16 cellular contexts compared by ENCODE assay signal in the genomic region with DNA sequence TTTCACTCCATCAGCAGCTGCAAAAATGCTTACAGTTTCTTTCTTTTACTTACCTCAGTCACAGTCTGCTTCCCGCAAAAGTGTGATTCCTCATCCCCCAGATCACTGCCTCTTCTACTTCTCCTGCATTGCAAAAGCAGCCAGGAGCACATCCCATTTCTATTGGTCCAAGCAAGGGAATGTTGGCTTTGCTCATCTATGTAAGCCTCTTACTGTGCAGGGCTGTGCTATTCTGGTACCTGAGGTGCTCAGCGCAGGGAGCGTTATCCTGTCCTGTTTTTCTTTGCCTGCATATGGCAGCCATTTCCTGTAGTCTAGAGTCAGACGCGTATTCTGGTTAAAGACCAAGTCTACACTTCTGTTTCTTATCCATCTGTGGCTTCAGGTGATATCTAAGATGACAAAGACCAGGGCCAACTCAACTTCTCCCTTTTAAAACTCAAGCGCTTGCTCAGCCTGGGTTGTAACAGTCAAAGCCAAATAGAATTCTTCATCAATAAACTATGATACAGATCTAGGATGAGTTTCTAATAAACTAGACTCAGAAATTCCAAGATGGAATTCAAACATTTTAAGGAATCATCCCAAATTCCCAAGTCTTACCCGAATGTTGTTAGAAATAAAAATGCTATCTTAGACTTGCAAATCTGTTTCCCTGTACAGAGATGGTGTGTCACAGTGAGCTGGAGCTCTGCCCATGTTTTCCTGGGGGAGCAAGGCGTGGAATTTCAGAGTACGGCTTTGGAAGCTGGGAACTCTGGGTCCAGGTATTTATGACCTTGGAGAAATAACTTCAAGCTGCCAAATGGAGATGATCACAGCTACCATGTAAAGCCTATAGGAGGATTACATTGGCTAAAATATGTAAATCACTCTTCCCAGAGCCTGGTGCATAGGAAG. TPM values are rescaled to one million over a fixed set of nuclear protein-coding genes. Genes with fewer than 3 reads are reported as not detected.
DNase-seq lines count a peak whose midpoint lies in the region; TF ChIP-seq lines count a peak whose summit lies in the region.
"Had no signal": no experiment of that assay in that cellular context is flagged by ENCODE, and none has a peak within 500 bp of the region (broad histone marks: within the 10 kb centered on the region; RNA-seq: fewer than 3 reads in every experiment).

No MANE protein-coding gene starts in this region.

- no peak overlapping the region for H3K9ac ChIP-seq in endodermal cell (ENCODE audit: extremely low read depth, low read length, poor library complexity, severe bottlenecking)

- H3K36me3 ChIP-seq in endodermal cell (ENCODE audit: control insufficient read depth, insufficient read depth, low read length) (no peaks in the 10 kb centered on the region), esophagus squamous epithelium (no peaks in the 10 kb centered on the region)
- H3K36me3 ChIP-seq: brain microvascular endothelial cell, suprapubic skin had no signal

- H3K27me3 Mint-ChIP-seq in activated naive CD4-positive, alpha-beta T cell treated with anti-CD3 and anti-CD28 coated beads, Interleukin-2, amount 10 ng/mL, durations not matched to agents 7 days and 5 days: peaks cover under 1% of the 10 kb centered on the region
- H3K27me3 Mint-ChIP-seq in activated CD4-positive, alpha-beta memory T cell treated with anti-CD3 and anti-CD28 coated beads, Interleukin-2, amount 10 ng/mL, durations not matched to agents 7 days and 5 days: no peaks in the 10 kb centered on the region
- peaks cover 7% of the 10 kb centered on the region for H3K27me3 Mint-ChIP-seq in endodermal cell (ENCODE audit: insufficient read depth)
- H3K27me3 Mint-ChIP-seq in stimulated activated naive CD8-positive, alpha-beta T cell treated with anti-CD3 and anti-CD28 coated beads, Interleukin-15, Interleukin-2, amounts not matched to agents 100 ng/mL and 50 ng/mL, for 24 hours: no peaks in the 10 kb centered on the region

- DNase-seq in activated naive CD4-positive, alpha-beta T cell treated with anti-CD3 and anti-CD28 coated beads, Interleukin-2, amount 10 ng/mL, durations not matched to agents 7 days and 5 days: no peak
- no peak for DNase-seq in activated naive CD4-positive, alpha-beta T cell treated with anti-CD3 and anti-CD28 coated beads, Interleukin-2, amount 50 U/mL, for 16 hours
- no peak for DNase-seq in activated CD4-positive, alpha-beta memory T cell treated with anti-CD3 and anti-CD28 coated beads, Interleukin-2, amount 10 ng/mL, durations not matched to agents 7 days and 5 days
- DNase-seq in endodermal cell (no peak), esophagus squamous epithelium (lab: John Stamatoyannopoulos, UW) (no peak), Ammon's horn (ENCODE audit: low spot score) (no peak), coronary artery (ENCODE audit: low spot score) (no peak)
- DNase-seq: brain microvascular endothelial cell, KG1, NCI-H1092 treated with DMSO at 0.1 percent for 48 hours had no signal

- H3K36me3 Mint-ChIP-seq in activated naive CD4-positive, alpha-beta T cell treated with anti-CD3 and anti-CD28 coated beads, Interleukin-2, amount 10 ng/mL, durations not matched to agents 7 days and 5 days: peaks cover 14% of the 10 kb centered on the region
- peaks cover 14% of the 10 kb centered on the region for H3K36me3 Mint-ChIP-seq in activated CD4-positive, alpha-beta memory T cell treated with anti-CD3 and anti-CD28 coated beads, Interleukin-2, amount 10 ng/mL, durations not matched to agents 7 days and 5 days (ENCODE audit: low read depth)
- no peaks in the 10 kb centered on the region for H3K36me3 Mint-ChIP-seq in endodermal cell (ENCODE audit: low read depth)
- no peaks in the 10 kb centered on the region for H3K36me3 Mint-ChIP-seq in stimulated activated naive CD8-positive, alpha-beta T cell treated with anti-CD3 and anti-CD28 coated beads, Interleukin-15, Interleukin-2, amounts not matched to agents 100 ng/mL and 50 ng/mL, for 24 hours (ENCODE audit: low read depth)
- H3K36me3 Mint-ChIP-seq: WTC11 had no signal

- peak overlapping the region; percentile 96 for H3K27ac Mint-ChIP-seq in activated naive CD4-positive, alpha-beta T cell treated with anti-CD3 and anti-CD28 coated beads, Interleukin-2, amount 10 ng/mL, durations not matched to agents 7 days and 5 days
- H3K27ac Mint-ChIP-seq in activated CD4-positive, alpha-beta memory T cell treated with anti-CD3 and anti-CD28 coated beads, Interleukin-2, amount 10 ng/mL, durations not matched to agents 7 days and 5 days: peak overlapping the region; percentile 86
- H3K27ac Mint-ChIP-seq in endodermal cell: peak overlapping the region; percentile 55
- H3K27ac Mint-ChIP-seq in stimulated activated naive CD8-positive, alpha-beta T cell treated with anti-CD3 and anti-CD28 coated beads, Interleukin-15, Interleukin-2, amounts not matched to agents 100 ng/mL and 50 ng/mL, for 24 hours: peak overlapping the region; percentile 99

- H3K27me3 ChIP-seq in endodermal cell (ENCODE audit: control insufficient read depth, insufficient read depth, low read length, poor library complexity, severe bottlenecking) (no peaks in the 10 kb centered on the region), esophagus squamous epithelium (peaks cover 0 to 20% (median 0%) of the 10 kb centered on the region in 4 donors)
- H3K27me3 ChIP-seq: suprapubic skin had no signal

- no peak overlapping the region for H3K27ac ChIP-seq in endodermal cell (ENCODE audit: low read depth, low read length)
- H3K27ac ChIP-seq in esophagus squamous epithelium: peak overlapping the region in 1 of 4 donors; percentile 11
- H3K27ac ChIP-seq in coronary artery: no peak overlapping the region
- H3K27ac ChIP-seq: brain microvascular endothelial cell, suprapubic skin had no signal

- peak overlapping the region; percentile 75 for H3K4me3 Mint-ChIP-seq in activated naive CD4-positive, alpha-beta T cell treated with anti-CD3 and anti-CD28 coated beads, Interleukin-2, amount 10 ng/mL, durations not matched to agents 7 days and 5 days
- peak overlapping the region; percentile 68 for H3K4me3 Mint-ChIP-seq in activated CD4-positive, alpha-beta memory T cell treated with anti-CD3 and anti-CD28 coated beads, Interleukin-2, amount 10 ng/mL, durations not matched to agents 7 days and 5 days
- no peak overlapping the region for H3K4me3 Mint-ChIP-seq in endodermal cell
- peak overlapping the region; percentile 85 for H3K4me3 Mint-ChIP-seq in stimulated activated naive CD8-positive, alpha-beta T cell treated with anti-CD3 and anti-CD28 coated beads, Interleukin-15, Interleukin-2, amounts not matched to agents 100 ng/mL and 50 ng/mL, for 24 hours
- H3K4me3 Mint-ChIP-seq: neural crest cell, WTC11 had no signal

- TF ChIP-seq POLR2A in esophagus squamous epithelium (IDR thresholded peaks at IDR 0.05): no peak

- POLR2A ChIA-PET in activated CD4-positive, alpha-beta memory T cell treated with anti-CD3 and anti-CD28 coated beads, Interleukin-2, amount 10 ng/mL, durations not matched to agents 7 days and 5 days (lab: Charles Lee): interaction anchor here (0.9 to 5.5 kb wide), 14 partner anchors 7 to 414 kb away, joined by 3 to 168 read pairs (median 7); a partner anchor contains a TSS

- 93 to 94% methylated on average over 8 to 9 of the region's 9 CpGs for WGBS in endodermal cell (ENCODE audit: insufficient coverage in 1 of 2, insufficient read length in 1 of 2), 2 experiments
- 80 to 82% methylated on average over 9 of the region's 9 CpGs for WGBS in esophagus squamous epithelium, 2 donors

- TF ChIP-seq CTCF in endodermal cell (conservative IDR thresholded peaks at IDR 0.05) (no peak), esophagus squamous epithelium (IDR thresholded peaks at IDR 0.05) (no peak), coronary artery (IDR thresholded peaks at IDR 0.05) (no peak)

- H3K4me3 ChIP-seq in endodermal cell (ENCODE audit: low read length) (no peak overlapping the region), esophagus squamous epithelium (no peak overlapping the region), coronary artery (no peak overlapping the region)
- H3K4me3 ChIP-seq: suprapubic skin had no signal

- H3K4me1 Mint-ChIP-seq in activated naive CD4-positive, alpha-beta T cell treated with anti-CD3 and anti-CD28 coated beads, Interleukin-2, amount 10 ng/mL, durations not matched to agents 7 days and 5 days: peaks cover 71% of the 10 kb centered on the region
- peaks cover 66% of the 10 kb centered on the region for H3K4me1 Mint-ChIP-seq in activated CD4-positive, alpha-beta memory T cell treated with anti-CD3 and anti-CD28 coated beads, Interleukin-2, amount 10 ng/mL, durations not matched to agents 7 days and 5 days
- H3K4me1 Mint-ChIP-seq in endodermal cell: peaks cover 14% of the 10 kb centered on the region
- H3K4me1 Mint-ChIP-seq in stimulated activated naive CD8-positive, alpha-beta T cell treated with anti-CD3 and anti-CD28 coated beads, Interleukin-15, Interleukin-2, amounts not matched to agents 100 ng/mL and 50 ng/mL, for 24 hours (ENCODE audit: low read depth): peaks cover 67% of the 10 kb centered on the region

- intact Hi-C loops in esophagus squamous epithelium (cut with DNase I): no loop called here

- H3K4me1 ChIP-seq in endodermal cell (ENCODE audit: control insufficient read depth, insufficient read depth, low read length) (no peaks in the 10 kb centered on the region), esophagus squamous epithelium (peaks cover 8 to 16% (median 9%) of the 10 kb centered on the region in 3 donors)

- H3K9me3 ChIP-seq in endodermal cell (ENCODE audit: control insufficient read depth, low read length) (peaks cover 11% of the 10 kb centered on the region), esophagus squamous epithelium (no peaks in the 10 kb centered on the region)
- H3K9me3 ChIP-seq: suprapubic skin had no signal

- H3K9me3 Mint-ChIP-seq in activated naive CD4-positive, alpha-beta T cell treated with anti-CD3 and anti-CD28 coated beads, Interleukin-2, amount 10 ng/mL, durations not matched to agents 7 days and 5 days: peaks cover 8% of the 10 kb centered on the region
- H3K9me3 Mint-ChIP-seq in activated CD4-positive, alpha-beta memory T cell treated with anti-CD3 and anti-CD28 coated beads, Interleukin-2, amount 10 ng/mL, durations not matched to agents 7 days and 5 days: peaks cover 4% of the 10 kb centered on the region
- peaks cover 9% of the 10 kb centered on the region for H3K9me3 Mint-ChIP-seq in endodermal cell
- H3K9me3 Mint-ChIP-seq in stimulated activated naive CD8-positive, alpha-beta T cell treated with anti-CD3 and anti-CD28 coated beads, Interleukin-15, Interleukin-2, amounts not matched to agents 100 ng/mL and 50 ng/mL, for 24 hours: no peaks in the 10 kb centered on the region
- H3K9me3 Mint-ChIP-seq: neural crest cell had no signal

- CTCF ChIA-PET in activated naive CD4-positive, alpha-beta T cell treated with anti-CD3 and anti-CD28 coated beads, Interleukin-2, amount 10 ng/mL, durations not matched to agents 7 days and 5 days (lab: Charles Lee): interaction anchor here (1.0 to 3.9 kb wide), 7 partner anchors 11 to 120 kb away, joined by 3 to 28 read pairs (median 8); a partner anchor contains a TSS
- CTCF ChIA-PET in activated CD4-positive, alpha-beta memory T cell treated with anti-CD3 and anti-CD28 coated beads, Interleukin-2, amount 10 ng/mL, durations not matched to agents 7 days and 5 days (lab: Charles Lee): interaction anchor here (0.8 to 2.6 kb wide), 16 partner anchors 8 to 518 kb away, joined by 3 to 24 read pairs (median 8); no protein-coding TSS in a partner anchor

RNA-seq across cellular contexts. Expression of a gene that starts 6.1 kb away (rescaled TPM):
- total RNA-seq in activated CD4-positive, alpha-beta memory T cell treated with anti-CD3 and anti-CD28 coated beads, Interleukin-2, amount 10 ng/mL, durations not matched to agents 7 days and 5 days: 100 to 1,000 TPM; 155 to 157 TPM
- total RNA-seq in endodermal cell (100 to 1,000 TPM; 123 to 139 TPM), esophagus squamous epithelium (10 to 100 TPM; 35.7 to 61.8 (median 39.4) TPM)
- 93.5 TPM for polyA plus RNA-seq in endodermal cell (2013, experiment 1 of 2)
- 77.6 TPM for polyA plus RNA-seq in endodermal cell (2013, experiment 2 of 2)

RNA-seq across cellular contexts. Expression of a gene that starts 20.6 kb away (rescaled TPM):
- 100 to 1,000 TPM; 437 to 446 TPM for total RNA-seq in activated CD4-positive, alpha-beta memory T cell treated with anti-CD3 and anti-CD28 coated beads, Interleukin-2, amount 10 ng/mL, durations not matched to agents 7 days and 5 days
- total RNA-seq in endodermal cell (not detected), esophagus squamous epithelium (1 to 10 TPM in 2 of 4 donors, under 1 TPM in 1, not detected in 1; 0.70 to 3.8 (median 3.0) TPM)
- not detected for polyA plus RNA-seq in endodermal cell (2013, experiment 1 of 2)
- not detected for polyA plus RNA-seq in endodermal cell (2013, experiment 2 of 2)
- total RNA-seq: dermis microvascular lymphatic vessel endothelial cell, H4, neural crest cell had no signal

Comparison
In these comparisons a context has a peak if more than half of its experiments do, and no peak if none do; other contexts are left out.
1. RNA of a gene that starts 20.6 kb away (total RNA-seq): 437 to 446 TPM in activated CD4-positive, alpha-beta memory T cell treated with anti-CD3 and anti-CD28 coated beads, Interleukin-2, amount 10 ng/mL, durations not matched to agents 7 days and 5 days; 0.70 to 3.8 TPM in esophagus squamous epithelium and not detected in endodermal cell; every median in the first group is over 10 times any median in the second.
2. Peak in every context shown above with its lines, with median percentiles within 50 percentile points of each other: H3K27ac Mint-ChIP-seq.